In the genomic region with DNA sequence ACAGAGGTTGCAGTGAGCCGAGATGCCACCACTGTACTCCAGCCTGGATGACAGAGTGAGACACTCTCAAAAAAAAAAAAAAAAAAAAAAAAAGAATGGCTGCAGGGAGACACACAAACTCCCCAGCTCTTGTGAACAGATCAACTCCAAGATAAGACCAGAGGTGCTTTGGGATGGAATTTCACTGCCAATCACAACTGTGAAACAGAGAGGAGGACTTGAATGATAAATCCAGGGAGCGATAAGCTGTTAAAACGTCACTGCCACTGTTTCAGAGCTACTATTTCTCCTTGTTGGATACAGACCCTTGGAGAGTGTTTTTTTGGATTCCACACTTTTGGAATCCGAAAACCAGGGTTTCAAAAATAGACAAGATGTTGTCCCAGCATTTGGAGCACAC, we compare ENCODE assay signal across 1 cellular context.
TF ChIP-seq lines count a peak whose summit lies in the region.

No MANE protein-coding gene starts in this region.

TF ChIP-seq in H1, 55 proteins besides CTCF, POLR2A, EP300 and RAD21 (continued from another document):
- TF ChIP-seq, protein P1, sequence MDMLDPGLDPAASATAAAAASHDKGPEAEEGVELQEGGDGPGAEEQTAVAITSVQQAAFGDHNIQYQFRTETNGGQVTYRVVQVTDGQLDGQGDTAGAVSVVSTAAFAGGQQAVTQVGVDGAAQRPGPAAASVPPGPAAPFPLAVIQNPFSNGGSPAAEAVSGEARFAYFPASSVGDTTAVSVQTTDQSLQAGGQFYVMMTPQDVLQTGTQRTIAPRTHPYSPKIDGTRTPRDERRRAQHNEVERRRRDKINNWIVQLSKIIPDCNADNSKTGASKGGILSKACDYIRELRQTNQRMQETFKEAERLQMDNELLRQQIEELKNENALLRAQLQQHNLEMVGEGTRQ (IDR thresholded peaks at IDR 0.05; ENCODE audit: low read length) = no peak
- TF ChIP-seq SIRT6 (IDR thresholded peaks at IDR 0.05; ENCODE audit: low read length) (no peak), EZH2 (IDR thresholded peaks at IDR 0.05; ENCODE audit: low read depth, low read length, severe bottlenecking) (no peak), SRF (IDR thresholded peaks at IDR 0.05; ENCODE audit: low read depth, low read length) (no peak), TAF7 (optimal IDR thresholded peaks at IDR 0.05; ENCODE audit: borderline replicate concordance, low read depth, low read length) (no peak), POU5F1 (IDR thresholded peaks at IDR 0.05; ENCODE audit: low read depth, low read length) (no peak), PHF8 (conservative IDR thresholded peaks at IDR 0.05; ENCODE audit: low read depth, low read length) (no peak), ASH2L (IDR thresholded peaks at IDR 0.05; ENCODE audit: low read length) (no peak), TEAD4 (IDR thresholded peaks at IDR 0.05; ENCODE audit: low read depth, low read length) (no peak), HDAC6 (IDR thresholded peaks at IDR 0.05; ENCODE audit: low read depth, low read length) (no peak), TAF1 (IDR thresholded peaks at IDR 0.05; ENCODE audit: low read depth, low read length) (no peak)
- TF ChIP-seq, protein P2, sequence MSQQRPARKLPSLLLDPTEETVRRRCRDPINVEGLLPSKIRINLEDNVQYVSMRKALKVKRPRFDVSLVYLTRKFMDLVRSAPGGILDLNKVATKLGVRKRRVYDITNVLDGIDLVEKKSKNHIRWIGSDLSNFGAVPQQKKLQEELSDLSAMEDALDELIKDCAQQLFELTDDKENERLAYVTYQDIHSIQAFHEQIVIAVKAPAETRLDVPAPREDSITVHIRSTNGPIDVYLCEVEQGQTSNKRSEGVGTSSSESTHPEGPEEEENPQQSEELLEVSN (IDR thresholded peaks at IDR 0.05) = no peak
